In the genomic region with DNA sequence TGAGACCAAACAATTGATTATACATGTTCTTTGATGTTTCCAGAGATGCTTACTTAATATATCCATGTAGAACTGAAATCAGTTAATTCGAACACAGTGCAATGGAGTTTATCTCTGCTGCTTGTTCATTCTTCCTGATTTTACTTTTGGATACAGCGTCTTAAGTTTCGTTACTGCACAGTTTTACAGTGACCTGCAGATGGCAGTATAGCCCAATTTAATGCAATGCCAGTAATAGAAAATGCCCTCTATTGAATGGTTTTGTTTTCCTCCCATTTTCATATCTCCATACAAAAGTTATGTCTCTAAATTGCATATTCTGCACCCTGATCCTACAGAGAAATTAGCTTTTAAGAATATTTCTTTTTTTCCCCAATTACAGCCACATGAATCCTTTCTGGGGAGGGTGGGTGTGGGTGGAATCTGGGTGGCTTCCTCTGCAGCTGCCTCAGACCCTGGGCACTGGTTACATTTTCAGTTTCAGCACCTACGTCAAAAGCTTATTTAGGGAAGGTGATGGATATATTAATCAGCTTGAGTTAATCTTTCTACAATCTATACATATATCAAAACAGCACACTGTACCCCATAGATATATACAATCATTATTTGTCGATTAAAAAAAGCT, we compare ENCODE assay signal across 7 cellular contexts.
DNase-seq lines count a peak whose midpoint lies in the region; ATAC-seq, FAIRE-seq and TF ChIP-seq lines count a peak whose summit lies in the region.

No MANE protein-coding gene starts in this region.

- 0 out of 2 replicates have a peak overlapping the region, but pooled peaks have one; percentile 0 for H3K4me2 ChIP-seq in SK-N-SH

- ATAC-seq in upper lobe of left lung (ENCODE audit: low FRiP score in 2 of 2) = peak in 1 of 2 donors; percentile 81

- H3K36me3 ChIP-seq in SK-N-SH (replicated peaks in 1 of 2; ENCODE audit: control insufficient read depth in 1 of 2, insufficient read depth in 2 of 2, low read length in 1 of 2) = no peaks in the 10 kb centered on the region
- no peaks in the 10 kb centered on the region for H3K36me3 ChIP-seq in liver (ENCODE audit: control insufficient read depth in 4 of 4, insufficient read depth in 3 of 4, low read depth in 1 of 4, low read length in 3 of 4)
- no peaks in the 10 kb centered on the region for H3K36me3 ChIP-seq in upper lobe of left lung

- H3F3A ChIP-seq in SK-N-SH (replicated peaks; ENCODE audit: insufficient read depth) = no peaks in the 10 kb centered on the region

- no peaks in the 10 kb centered on the region for H3K9me3 ChIP-seq in SK-N-SH
- no peaks in the 10 kb centered on the region for H3K9me3 ChIP-seq in liver (ENCODE audit: control insufficient read depth in 4 of 4, low read length in 3 of 4)
- no peaks in the 10 kb centered on the region for H3K9me3 ChIP-seq in upper lobe of left lung

- no peaks in the 10 kb centered on the region for H3K9me2 ChIP-seq in SK-N-SH

- TF ChIP-seq EP300 in Ishikawa (IDR thresholded peaks at IDR 0.05; ENCODE audit: borderline replicate concordance) (no peak), SK-N-SH (IDR thresholded peaks at IDR 0.05; ENCODE audit: borderline replicate concordance in 1 of 2, low read depth in 1 of 2, low read length in 1 of 2) (no peak), upper lobe of left lung (IDR thresholded peaks at IDR 0.05) (no peak)

- under 1% methylated on average over 5 of the region's 5 CpGs for WGBS in SK-N-SH (ENCODE audit: low lambda C conversion rate)
- 22% methylated on average over 5 of the region's 5 CpGs for WGBS in liver
- WGBS in upper lobe of left lung, 2 donors = 29% methylated on average over 5 of the region's 5 CpGs

- no peak overlapping the region for H3K9ac ChIP-seq in SK-N-SH
- no peak overlapping the region for H3K9ac ChIP-seq in liver (ENCODE audit: low read depth in 1 of 2, low read length in 2 of 2)

- no peaks in the 10 kb centered on the region for H3K27me3 ChIP-seq in SK-N-SH (ENCODE audit: insufficient read depth)
- no peaks in the 10 kb centered on the region for H3K27me3 ChIP-seq in liver (ENCODE audit: control insufficient read depth in 4 of 4, insufficient read depth in 4 of 4, low read length in 3 of 4)
- H3K27me3 ChIP-seq in upper lobe of left lung = no peaks in the 10 kb centered on the region

- TF ChIP-seq CTCF in SK-N-SH (IDR thresholded peaks at IDR 0.05) (peak; percentile 89), cardiac fibroblast (IDR thresholded peaks at IDR 0.05; ENCODE audit: low read depth, low read length) (peak; percentile 66), liver (IDR thresholded peaks at IDR 0.05; ENCODE audit: low read depth, low read length, missing input control) (peak; percentile 82), upper lobe of left lung (IDR thresholded peaks at IDR 0.05) (peak; percentile 43 to 79 (median 62))

- H3K79me2 ChIP-seq in SK-N-SH (ENCODE audit: insufficient read depth) = no peaks in the 10 kb centered on the region

- TF ChIP-seq RAD21 in Ishikawa (IDR thresholded peaks at IDR 0.05; ENCODE audit: low read depth) (peak; percentile 85), SK-N-SH (IDR thresholded peaks at IDR 0.05; ENCODE audit: low read length) (peak; percentile 75), liver (IDR thresholded peaks at IDR 0.05) (peak; percentile 81 to 90)

- no peaks in the 10 kb centered on the region for H4K20me1 ChIP-seq in SK-N-SH (ENCODE audit: insufficient read depth)

- H3K27ac ChIP-seq in SK-N-SH (ENCODE audit: low read depth in 2 of 2, low read length in 1 of 2) = no peak overlapping the region
- H3K27ac ChIP-seq in liver (ENCODE audit: low read depth in 1 of 2, low read length in 2 of 2) = no peak overlapping the region
- H3K27ac ChIP-seq in upper lobe of left lung = no peak overlapping the region

- no peaks in the 10 kb centered on the region for H3K4me1 ChIP-seq in SK-N-SH (ENCODE audit: control insufficient read depth in 1 of 2, insufficient read depth in 2 of 2, low read depth in 1 of 2, low read length in 1 of 2)
- peaks cover 0 to 13% (median 11%) of the 10 kb centered on the region in 4 donors for H3K4me1 ChIP-seq in liver (ENCODE audit: control insufficient read depth in 4 of 4, insufficient read depth in 4 of 4, low read length in 3 of 4)
- H3K4me1 ChIP-seq in upper lobe of left lung = no peaks in the 10 kb centered on the region

- H2AFZ ChIP-seq in SK-N-SH (ENCODE audit: low read depth) = no peak overlapping the region

- POLR2A ChIA-PET in SK-N-SH (lab: Yijun Ruan, JAX) = no interaction called here

- DNase-seq in DMS53 (lab: John Stamatoyannopoulos, UW) (peak; percentile 72), GM19239 (ENCODE audit: insufficient read length, low spot score) (peak; percentile 38), SK-N-SH (peak; percentile 23), cardiac fibroblast (ENCODE audit: low read depth in 2 of 2) (peak; percentile 67 to 68), upper lobe of left lung (no peak)

- TF ChIP-seq POLR2A in upper lobe of left lung (IDR thresholded peaks at IDR 0.05) = no peak

- H3K4me3 ChIP-seq in SK-N-SH (ENCODE audit: low read depth in 2 of 2, low read length in 1 of 2) (peak overlapping the region in 1 of 2 experiments; percentile 31; a peak in 1 of 4 replicates), cardiac fibroblast (replicated peaks in 1 of 2; ENCODE audit: low read depth in 2 of 2, low read length in 2 of 2) (no peak overlapping the region), liver (ENCODE audit: low read depth in 1 of 3, low read length in 3 of 3) (no peak overlapping the region), upper lobe of left lung (no peak overlapping the region)

- CTCF ChIA-PET in SK-N-SH (lab: Yijun Ruan, JAX) = interaction anchor here (0.7 to 4.4 kb wide), 33 partner anchors 8 to 326 kb away, joined by 3 to 55 read pairs (median 4); no protein-coding TSS in a partner anchor

- FAIRE-seq in GM19239 (lab: Jason Lieb, UNC) = peak; percentile 92

TF ChIP-seq in Ishikawa, 13 proteins besides CTCF, POLR2A, EP300 and RAD21 (continues in another document):
- TF ChIP-seq TCF12 (IDR thresholded peaks at IDR 0.05; ENCODE audit: low read depth) = no peak
- no peak for TF ChIP-seq EGR1 (IDR thresholded peaks at IDR 0.05)

TF ChIP-seq in SK-N-SH, 30 proteins besides CTCF, POLR2A, EP300 and RAD21:
- TF ChIP-seq TCF12 (IDR thresholded peaks at IDR 0.05) = no peak
- no peak for TF ChIP-seq TEAD4 (IDR thresholded peaks at IDR 0.05; ENCODE audit: borderline replicate concordance, insufficient read depth)
- TF ChIP-seq SMC3 (IDR thresholded peaks at IDR 0.05; ENCODE audit: low read depth, low read length) = peak; percentile 66
- TF ChIP-seq NRF1 (IDR thresholded peaks at IDR 0.05; ENCODE audit: low read depth, low read length) = no peak
- TF ChIP-seq SIN3A (IDR thresholded peaks at IDR 0.05; ENCODE audit: borderline replicate concordance, low read depth, low read length) = no peak

TF ChIP-seq in liver, 16 proteins besides CTCF, POLR2A, EP300 and RAD21:
- TF ChIP-seq, protein P1, sequence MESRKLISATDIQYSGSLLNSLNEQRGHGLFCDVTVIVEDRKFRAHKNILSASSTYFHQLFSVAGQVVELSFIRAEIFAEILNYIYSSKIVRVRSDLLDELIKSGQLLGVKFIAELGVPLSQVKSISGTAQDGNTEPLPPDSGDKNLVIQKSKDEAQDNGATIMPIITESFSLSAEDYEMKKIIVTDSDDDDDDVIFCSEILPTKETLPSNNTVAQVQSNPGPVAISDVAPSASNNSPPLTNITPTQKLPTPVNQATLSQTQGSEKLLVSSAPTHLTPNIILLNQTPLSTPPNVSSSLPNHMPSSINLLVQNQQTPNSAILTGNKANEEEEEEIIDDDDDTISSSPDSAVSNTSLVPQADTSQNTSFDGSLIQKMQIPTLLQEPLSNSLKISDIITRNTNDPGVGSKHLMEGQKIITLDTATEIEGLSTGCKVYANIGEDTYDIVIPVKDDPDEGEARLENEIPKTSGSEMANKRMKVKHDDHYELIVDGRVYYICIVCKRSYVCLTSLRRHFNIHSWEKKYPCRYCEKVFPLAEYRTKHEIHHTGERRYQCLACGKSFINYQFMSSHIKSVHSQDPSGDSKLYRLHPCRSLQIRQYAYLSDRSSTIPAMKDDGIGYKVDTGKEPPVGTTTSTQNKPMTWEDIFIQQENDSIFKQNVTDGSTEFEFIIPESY (IDR thresholded peaks at IDR 0.05) = no peak
- TF ChIP-seq TAF1 (conservative IDR thresholded peaks at IDR 0.05) (no peak), FOXA2 (IDR thresholded peaks at IDR 0.05) (no peak), GABPA (IDR thresholded peaks at IDR 0.05 in 1 of 2, conservative IDR thresholded peaks at IDR 0.05 in 1 of 2) (no peak), HNF4A (conservative IDR thresholded peaks at IDR 0.05) (no peak), YY1 (IDR thresholded peaks at IDR 0.05) (no peak), HNF4G (IDR thresholded peaks at IDR 0.05) (no peak), SP1 (IDR thresholded peaks at IDR 0.05) (no peak), NR2F2 (IDR thresholded peaks at IDR 0.05) (no peak), EGR1 (IDR thresholded peaks at IDR 0.05; ENCODE audit: low read depth in 2 of 2) (no peak), JUND (IDR thresholded peaks at IDR 0.05) (no peak)
- TF ChIP-seq, protein P2, sequence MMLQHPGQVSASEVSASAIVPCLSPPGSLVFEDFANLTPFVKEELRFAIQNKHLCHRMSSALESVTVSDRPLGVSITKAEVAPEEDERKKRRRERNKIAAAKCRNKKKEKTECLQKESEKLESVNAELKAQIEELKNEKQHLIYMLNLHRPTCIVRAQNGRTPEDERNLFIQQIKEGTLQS (IDR thresholded peaks at IDR 0.05) = no peak
- TF ChIP-seq, protein P3, sequence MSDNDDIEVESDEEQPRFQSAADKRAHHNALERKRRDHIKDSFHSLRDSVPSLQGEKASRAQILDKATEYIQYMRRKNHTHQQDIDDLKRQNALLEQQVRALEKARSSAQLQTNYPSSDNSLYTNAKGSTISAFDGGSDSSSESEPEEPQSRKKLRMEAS (IDR thresholded peaks at IDR 0.05) = no peak
TF ChIP-seq in liver: peak in this region for 0.

Comparison
In these comparisons a context has a peak if more than half of its experiments do, and no peak if none do; other contexts are left out.
1. DNase-seq: peak in DMS53 (single experiment), GM19239 (single experiment), SK-N-SH (single experiment) and cardiac fibroblast (2 of 2); none in upper lobe of left lung (0 of 2).
2. Peak in every context shown above with its lines, with median percentiles within 50 percentile points of each other: CTCF ChIP-seq.